Comparison of ENCODE assay signal across 17 cellular contexts in genomic region chr10:95739046-95739445, GRCh38. TPM values are rescaled to one million over a fixed set of nuclear protein-coding genes. Genes with fewer than 3 reads are reported as not detected.
DNase-seq lines count a peak whose midpoint lies in the region; ATAC-seq and TF ChIP-seq lines count a peak whose summit lies in the region.
"Had no signal": no experiment of that assay in that cellular context is flagged by ENCODE, and none has a peak within 500 bp of the region (broad histone marks: within the 10 kb centered on the region; RNA-seq: fewer than 3 reads in every experiment).

No MANE protein-coding gene starts in this region.

- no peaks in the 10 kb centered on the region for H3K36me3 ChIP-seq in osteoblast (ENCODE audit: insufficient read depth, low read length)
- H3K36me3 ChIP-seq: BLaER1 had no signal

- H3K27ac ChIP-seq in osteoblast (ENCODE audit: low read depth, low read length): no peak overlapping the region
- H3K27ac ChIP-seq: BLaER1 had no signal

- no peaks in the 10 kb centered on the region for H3K79me2 ChIP-seq in osteoblast (ENCODE audit: insufficient read depth, low read length)

- intact Hi-C loops in activated CD4-positive, alpha-beta T cell treated with anti-CD3 and anti-CD28 coated beads, Interleukin-2, amount 10 ng/mL, durations not matched to agents 24 days and 14 days (cut with micrococcal nuclease): no loop called here

- no peak overlapping the region for H3K4me3 Mint-ChIP-seq in activated CD4-positive, alpha-beta T cell treated with anti-CD3 and anti-CD28 coated beads, Interleukin-2, amount 10 ng/mL, durations not matched to agents 24 days and 14 days
- peak overlapping the region; percentile 41 for H3K4me3 Mint-ChIP-seq in activated naive CD8-positive, alpha-beta T cell treated with anti-CD3 and anti-CD28 coated beads, Interleukin-2, amount 10 ng/mL, durations not matched to agents 7 days and 5 days
- H3K4me3 Mint-ChIP-seq in activated naive CD8-positive, alpha-beta T cell treated with anti-CD3 and anti-CD28 coated beads for 36 hours: no peak overlapping the region
- no peak overlapping the region for H3K4me3 Mint-ChIP-seq in memory B cell
- H3K4me3 Mint-ChIP-seq: CD14-positive monocyte; CD4-positive, alpha-beta memory T cell; GM23338 had no signal

- POLR2A ChIA-PET in activated naive CD8-positive, alpha-beta T cell treated with anti-CD3 and anti-CD28 coated beads, Interleukin-2, amount 10 ng/mL, durations not matched to agents 7 days and 5 days (lab: Charles Lee): no interaction called here

- peaks cover 8% of the 10 kb centered on the region for H3K4me1 ChIP-seq in osteoblast (ENCODE audit: insufficient read depth, low read length)

- TF ChIP-seq CTCF in osteoblast (IDR thresholded peaks at IDR 0.05; ENCODE audit: extremely low read depth, low read depth, low read length): no peak

- peaks cover 10% of the 10 kb centered on the region for H3K4me1 Mint-ChIP-seq in activated CD4-positive, alpha-beta T cell treated with anti-CD3 and anti-CD28 coated beads, Interleukin-2, amount 10 ng/mL, durations not matched to agents 24 days and 14 days
- peaks cover 21% of the 10 kb centered on the region for H3K4me1 Mint-ChIP-seq in activated naive CD8-positive, alpha-beta T cell treated with anti-CD3 and anti-CD28 coated beads, Interleukin-2, amount 10 ng/mL, durations not matched to agents 7 days and 5 days
- H3K4me1 Mint-ChIP-seq in activated naive CD8-positive, alpha-beta T cell treated with anti-CD3 and anti-CD28 coated beads for 36 hours: peaks cover 5% of the 10 kb centered on the region
- peaks cover 27% of the 10 kb centered on the region for H3K4me1 Mint-ChIP-seq in memory B cell

- H3K9me3 Mint-ChIP-seq in activated CD4-positive, alpha-beta T cell treated with anti-CD3 and anti-CD28 coated beads, Interleukin-2, amount 10 ng/mL, durations not matched to agents 24 days and 14 days: peaks cover 3% of the 10 kb centered on the region
- H3K9me3 Mint-ChIP-seq in activated naive CD8-positive, alpha-beta T cell treated with anti-CD3 and anti-CD28 coated beads, Interleukin-2, amount 10 ng/mL, durations not matched to agents 7 days and 5 days: peaks cover 3% of the 10 kb centered on the region
- H3K9me3 Mint-ChIP-seq in activated naive CD8-positive, alpha-beta T cell treated with anti-CD3 and anti-CD28 coated beads for 36 hours: no peaks in the 10 kb centered on the region
- no peaks in the 10 kb centered on the region for H3K9me3 Mint-ChIP-seq in memory B cell
- H3K9me3 Mint-ChIP-seq: GM23338 had no signal

- no peaks in the 10 kb centered on the region for H3K36me3 Mint-ChIP-seq in activated CD4-positive, alpha-beta T cell treated with anti-CD3 and anti-CD28 coated beads, Interleukin-2, amount 10 ng/mL, durations not matched to agents 24 days and 14 days (ENCODE audit: low read depth)
- H3K36me3 Mint-ChIP-seq in activated naive CD8-positive, alpha-beta T cell treated with anti-CD3 and anti-CD28 coated beads, Interleukin-2, amount 10 ng/mL, durations not matched to agents 7 days and 5 days: peaks cover 3% of the 10 kb centered on the region
- no peaks in the 10 kb centered on the region for H3K36me3 Mint-ChIP-seq in activated naive CD8-positive, alpha-beta T cell treated with anti-CD3 and anti-CD28 coated beads for 36 hours
- H3K36me3 Mint-ChIP-seq in memory B cell: no peaks in the 10 kb centered on the region

- no peaks in the 10 kb centered on the region for H3K27me3 ChIP-seq in osteoblast (ENCODE audit: insufficient read depth, low read length)
- H3K27me3 ChIP-seq: BLaER1 had no signal

- no peaks in the 10 kb centered on the region for H4K20me1 ChIP-seq in osteoblast (ENCODE audit: insufficient read depth, low read length)
- H4K20me1 ChIP-seq: BLaER1 had no signal

- H3K27ac Mint-ChIP-seq in activated CD4-positive, alpha-beta T cell treated with anti-CD3 and anti-CD28 coated beads, Interleukin-2, amount 10 ng/mL, durations not matched to agents 24 days and 14 days: no peak overlapping the region
- peak overlapping the region; percentile 42 for H3K27ac Mint-ChIP-seq in activated naive CD8-positive, alpha-beta T cell treated with anti-CD3 and anti-CD28 coated beads, Interleukin-2, amount 10 ng/mL, durations not matched to agents 7 days and 5 days
- no peak overlapping the region for H3K27ac Mint-ChIP-seq in activated naive CD8-positive, alpha-beta T cell treated with anti-CD3 and anti-CD28 coated beads for 36 hours
- H3K27ac Mint-ChIP-seq in memory B cell: peak overlapping the region; percentile 33
- H3K27ac Mint-ChIP-seq: CD14-positive monocyte; CD4-positive, alpha-beta memory T cell; GM23338 had no signal

- no peaks in the 10 kb centered on the region for H3K9me3 ChIP-seq in osteoblast (ENCODE audit: low read depth, low read length)

- DNase-seq in activated CD4-positive, alpha-beta T cell treated with anti-CD3 and anti-CD28 coated beads, Interleukin-2, amount 10 ng/mL, durations not matched to agents 24 days and 14 days: peak; percentile 68
- DNase-seq in activated CD4-positive, alpha-beta T cell treated with anti-CD3 and anti-CD28 coated beads for 1 hour: no peak
- DNase-seq in activated naive CD8-positive, alpha-beta T cell treated with anti-CD3 and anti-CD28 coated beads, Interleukin-2, amount 10 ng/mL, durations not matched to agents 7 days and 5 days: no peak
- DNase-seq in activated naive CD8-positive, alpha-beta T cell treated with anti-CD3 and anti-CD28 coated beads for 36 hours: no peak
- DNase-seq in memory B cell (ENCODE audit: low spot score in 2 of 2) (no peak), osteoblast (ENCODE audit: insufficient read length, low spot score, missing footprints) (no peak), cerebellar cortex (ENCODE audit: low spot score) (no peak)
- DNase-seq: 8988T, DMS153, DMS79, GDM1, HCEC 1CT had no signal

- ATAC-seq in activated naive CD8-positive, alpha-beta T cell treated with anti-CD3 and anti-CD28 coated beads, Interleukin-2, amount 10 ng/mL, durations not matched to agents 7 days and 5 days (ENCODE audit: low read depth): peak; percentile 60
- ATAC-seq in memory B cell (ENCODE audit: low read depth) (no peak), HG02938 (IDR thresholded peaks at IDR 0.05; ENCODE audit: unreplicated experiment) (no peak)
- ATAC-seq: GM23338 had no signal

- no peak overlapping the region for H3K4me3 ChIP-seq in osteoblast (ENCODE audit: insufficient read depth, low read length)
- H3K4me3 ChIP-seq: BLaER1, GM23338 had no signal

- no peaks in the 10 kb centered on the region for H3K27me3 Mint-ChIP-seq in activated CD4-positive, alpha-beta T cell treated with anti-CD3 and anti-CD28 coated beads, Interleukin-2, amount 10 ng/mL, durations not matched to agents 24 days and 14 days
- peaks cover 21% of the 10 kb centered on the region for H3K27me3 Mint-ChIP-seq in activated naive CD8-positive, alpha-beta T cell treated with anti-CD3 and anti-CD28 coated beads, Interleukin-2, amount 10 ng/mL, durations not matched to agents 7 days and 5 days
- peaks cover 6% of the 10 kb centered on the region for H3K27me3 Mint-ChIP-seq in activated naive CD8-positive, alpha-beta T cell treated with anti-CD3 and anti-CD28 coated beads for 36 hours
- no peaks in the 10 kb centered on the region for H3K27me3 Mint-ChIP-seq in memory B cell

- H3K4me2 ChIP-seq in osteoblast (ENCODE audit: insufficient read depth, low read length): no peak overlapping the region
- H3K4me2 ChIP-seq: BLaER1, GM23338 had no signal

- no peak overlapping the region for H2AFZ ChIP-seq in osteoblast (ENCODE audit: low read length)

RNA-seq across cellular contexts. Expression of gene ENTPD1, which starts 16.9 kb away (rescaled TPM):
- total RNA-seq in activated CD4-positive, alpha-beta T cell treated with anti-CD3 and anti-CD28 coated beads, Interleukin-2, amount 10 ng/mL, durations not matched to agents 24 days and 14 days: 13.0 and 17.0 TPM in 2 replicates
- total RNA-seq in activated naive CD8-positive, alpha-beta T cell treated with anti-CD3 and anti-CD28 coated beads, Interleukin-2, amount 10 ng/mL, durations not matched to agents 7 days and 5 days: 10 to 100 TPM; 10.9 to 11.6 TPM
- total RNA-seq in activated naive CD8-positive, alpha-beta T cell treated with anti-CD3 and anti-CD28 coated beads for 36 hours: under 1 TPM; 0.64 to 0.99 TPM
- total RNA-seq in osteoblast: 7.6 and 10.6 TPM in 2 replicates

RNA-seq across cellular contexts. Expression of gene TCTN3, which starts 45.3 kb away (rescaled TPM):
- 42.7 and 44.6 TPM in 2 replicates for total RNA-seq in activated CD4-positive, alpha-beta T cell treated with anti-CD3 and anti-CD28 coated beads, Interleukin-2, amount 10 ng/mL, durations not matched to agents 24 days and 14 days
- total RNA-seq in activated naive CD8-positive, alpha-beta T cell treated with anti-CD3 and anti-CD28 coated beads, Interleukin-2, amount 10 ng/mL, durations not matched to agents 7 days and 5 days: 10 to 100 TPM; 16.2 to 21.4 TPM
- 10 to 100 TPM; 25.2 to 26.2 TPM for total RNA-seq in activated naive CD8-positive, alpha-beta T cell treated with anti-CD3 and anti-CD28 coated beads for 36 hours
- total RNA-seq in osteoblast: 34.4 and 44.2 TPM in 2 replicates

Comparison
In these comparisons a context has a peak if more than half of its experiments do, and no peak if none do; other contexts are left out.
1. H3K27ac Mint-ChIP-seq: peak in activated naive CD8-positive, alpha-beta T cell treated with anti-CD3 and anti-CD28 coated beads, Interleukin-2, amount 10 ng/mL, durations not matched to agents 7 days and 5 days (single experiment) and memory B cell (single experiment); none in activated CD4-positive, alpha-beta T cell treated with anti-CD3 and anti-CD28 coated beads, Interleukin-2, amount 10 ng/mL, durations not matched to agents 24 days and 14 days (single experiment) and activated naive CD8-positive, alpha-beta T cell treated with anti-CD3 and anti-CD28 coated beads for 36 hours (single experiment).